In genomic region chr12:111430418-111431353, GRCh38 we compare ENCODE assay signal across 9 cellular contexts. TPM values are rescaled to one million over a fixed set of nuclear protein-coding genes. Genes with fewer than 3 reads are reported as not detected.
DNase-seq lines count a peak whose midpoint lies in the region; ATAC-seq, FAIRE-seq and TF ChIP-seq lines count a peak whose summit lies in the region.
"Had no signal": no experiment of that assay in that cellular context is flagged by ENCODE, and none has a peak within 500 bp of the region (broad histone marks: within the 10 kb centered on the region; RNA-seq: fewer than 3 reads in every experiment).

No MANE protein-coding gene starts in this region.

- TF ChIP-seq CTCF in testis (IDR thresholded peaks at IDR 0.05), result no peak

- TF ChIP-seq POLR2A in testis (IDR thresholded peaks at IDR 0.05), result no peak

- peak overlapping the region; percentile 99 for H3K27ac Mint-ChIP-seq in memory B cell

- peak overlapping the region; percentile 12 to 29 for H3K27ac ChIP-seq in testis
- H3K27ac ChIP-seq: A549 had no signal

- no peaks in the 10 kb centered on the region for H3K9me3 Mint-ChIP-seq in memory B cell

- no peak for FAIRE-seq in urothelium cell line (lab: Jason Lieb, UNC)
- no peak for FAIRE-seq in RCC 7860 (lab: Jason Lieb, UNC)
- FAIRE-seq: A549 had no signal

- intact Hi-C loops in testis (cut with DNase I; ENCODE audit: low total_unique reads), result no loop called here

- no peaks in the 10 kb centered on the region for H3K27me3 Mint-ChIP-seq in memory B cell

- H3K9me3 ChIP-seq in testis, result no peaks in the 10 kb centered on the region
- H3K9me3 ChIP-seq: A549 had no signal

- 71 to 76% methylated on average over 9 to 17 of the region's 17 CpGs for WGBS in testis, 2 donors

- peak in 3 of 4 experiments; percentile 38 to 42 (median 40) for DNase-seq in activated CD4-positive, CD25-positive, alpha-beta regulatory T cell (lab: John Stamatoyannopoulos, UW)
- DNase-seq in activated CD4-positive, CD25-positive, alpha-beta regulatory T cell treated with anti-CD3 and anti-CD28 coated beads, Interleukin-2, amount 50 U/mL, for 72 hours, result no peak
- DNase-seq in activated gamma-delta T cell (lab: John Stamatoyannopoulos, UW) (peak; percentile 50), memory B cell (ENCODE audit: low spot score in 2 of 2) (peak; percentile 54 to 58), testis (no peak), urothelium cell line (ENCODE audit: low spot score) (no peak), RCC 7860 (ENCODE audit: low spot score) (no peak)

- H3K4me3 Mint-ChIP-seq in memory B cell, result peak overlapping the region; percentile 71

- peaks cover 63% of the 10 kb centered on the region for H3K4me1 Mint-ChIP-seq in memory B cell

- H3K4me1 ChIP-seq in testis, result peaks cover 15% of the 10 kb centered on the region

- peaks cover 2% of the 10 kb centered on the region for H3K36me3 Mint-ChIP-seq in memory B cell

- no peak overlapping the region for H3K4me3 ChIP-seq in testis
- H3K4me3 ChIP-seq: A549 had no signal

- H3K36me3 ChIP-seq in testis (ENCODE audit: low read depth, missing control alignments), result no peaks in the 10 kb centered on the region

- H3K27me3 ChIP-seq in testis, result no peaks in the 10 kb centered on the region

- ATAC-seq in memory B cell (ENCODE audit: low read depth) (peak; percentile 32), HG02798 (IDR thresholded peaks at IDR 0.05; ENCODE audit: poor library complexity, unreplicated experiment) (no peak)

RNA-seq across cellular contexts. Expression of gene SH2B3, which starts 25.0 kb away (rescaled TPM):
- total RNA-seq in testis, result 10 to 100 TPM; 36.9 to 38.1 TPM
- 22.0 TPM for polyA plus RNA-seq in testis (ENCODE audit: insufficient read depth, low read depth, low replicate concordance)

Comparison
In these comparisons a context has a peak if more than half of its experiments do, and no peak if none do; other contexts are left out.
1. DNase-seq: peak in activated CD4-positive, CD25-positive, alpha-beta regulatory T cell (3 of 4), activated gamma-delta T cell (single experiment) and memory B cell (2 of 2); none in activated CD4-positive, CD25-positive, alpha-beta regulatory T cell treated with anti-CD3 and anti-CD28 coated beads, Interleukin-2, amount 50 U/mL, for 72 hours (single experiment), testis (single experiment), urothelium cell line (single experiment) and RCC 7860 (single experiment).